16 cellular contexts compared by ENCODE assay signal in the genomic region with DNA sequence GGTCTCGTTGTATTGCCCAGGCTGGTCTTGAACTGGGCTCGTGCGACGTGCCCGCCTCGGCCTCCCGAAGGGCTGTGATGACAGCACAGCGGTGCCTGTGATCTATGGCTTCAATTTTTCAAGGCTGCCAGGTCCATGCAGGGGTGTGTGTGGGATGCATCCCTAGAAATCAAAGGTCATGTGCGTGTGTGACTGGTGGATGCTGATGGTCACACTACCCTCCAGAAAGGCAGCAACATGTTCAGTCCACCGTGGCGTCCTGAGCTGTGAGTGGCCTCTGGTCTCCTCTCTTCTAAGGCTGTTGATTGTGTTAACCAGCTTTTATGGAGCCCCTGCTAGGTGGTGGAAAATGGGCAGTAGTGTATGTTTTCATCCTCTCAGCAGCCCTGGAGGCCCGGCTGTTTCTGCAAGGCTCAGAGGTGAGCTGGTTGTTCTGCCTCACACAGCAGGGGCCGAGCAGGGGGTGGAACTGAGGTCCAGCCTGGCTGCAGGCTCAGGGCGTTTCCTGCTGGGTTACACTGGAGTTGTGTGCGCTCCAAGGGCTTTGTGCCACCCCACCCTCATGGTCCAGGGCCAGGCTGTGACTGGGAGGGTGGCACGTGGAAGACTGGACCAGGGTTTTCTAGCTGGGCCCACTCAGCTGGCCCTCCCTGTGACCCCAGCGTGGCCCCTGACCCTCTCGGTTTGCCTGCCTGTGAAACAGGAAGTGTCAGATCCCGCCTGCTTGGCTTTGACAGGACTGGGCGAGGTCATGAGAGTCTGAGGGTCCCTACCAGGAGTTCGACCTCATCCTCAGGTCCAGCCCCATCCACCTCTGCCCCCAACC. TPM values are rescaled to one million over a fixed set of nuclear protein-coding genes. Genes with fewer than 3 reads are reported as not detected.
A peak's percentile ranks its signal among the peaks of the same experiment; 100 is the strongest.
DNase-seq lines count a peak whose midpoint lies in the region; ATAC-seq and TF ChIP-seq lines count a peak whose summit lies in the region.
"Had no signal": no experiment of that assay in that cellular context is flagged by ENCODE, and none has a peak within 500 bp of the region (broad histone marks: within the 10 kb centered on the region; RNA-seq: fewer than 3 reads in every experiment).

No MANE protein-coding gene starts in this region.

- DNase-seq in GM13976 (ENCODE audit: low spot score) (peak; percentile 51), neural progenitor cell (ENCODE audit: low spot score) (no peak), activated gamma-delta T cell treated with Interleukin-2 at 50 U/mL for 16 hours (no peak), NCI-H748 treated with DMSO at 0.1 percent for 48 hours (lab: John Stamatoyannopoulos, UW) (no peak)
- no peak for DNase-seq in activated T-cell treated with anti-CD3 and anti-CD28 coated beads, Interleukin-2, amount 50 U/mL, for 48 hours
- DNase-seq in activated CD8-positive, alpha-beta memory T cell treated with anti-CD3 and anti-CD28 coated beads, Interleukin-2, amount 10 ng/mL, durations not matched to agents 7 days and 5 days, result no peak
- DNase-seq: activated CD4-positive, alpha-beta T cell treated with anti-CD3 and anti-CD28 coated beads, Interleukin-2, amount 50 U/mL, for 4 hours; amygdala; DMS79 treated with DMSO at 0.1 percent for 48 hours; heart left ventricle; KBM-7; psoas muscle; stimulated activated CD4-positive, alpha-beta T cell treated with anti-CD3 and anti-CD28 coated beads, Interleukin-15, amount 100 ng/mL, for 24 hours had no signal

- H3K27me3 Mint-ChIP-seq in neural progenitor cell (ENCODE audit: insufficient read depth, low read depth), result peaks cover 10% of the 10 kb centered on the region
- peaks cover 5% of the 10 kb centered on the region for H3K27me3 Mint-ChIP-seq in activated CD8-positive, alpha-beta memory T cell treated with anti-CD3 and anti-CD28 coated beads, Interleukin-2, amount 10 ng/mL, durations not matched to agents 7 days and 5 days

- no peak overlapping the region for H3K4me2 ChIP-seq in neural progenitor cell

- H3K4me1 Mint-ChIP-seq in neural progenitor cell, result peaks cover 18% of the 10 kb centered on the region
- H3K4me1 Mint-ChIP-seq in activated CD8-positive, alpha-beta memory T cell treated with anti-CD3 and anti-CD28 coated beads, Interleukin-2, amount 10 ng/mL, durations not matched to agents 7 days and 5 days, result peaks cover 5% of the 10 kb centered on the region

- peak overlapping the region; percentile 98 for H3K27ac ChIP-seq in VCaP
- no peak overlapping the region for H3K27ac ChIP-seq in neural progenitor cell
- H3K27ac ChIP-seq: heart left ventricle, psoas muscle, RWPE1 had no signal

- peaks cover 8% of the 10 kb centered on the region for H3K4me1 ChIP-seq in neural progenitor cell
- H3K4me1 ChIP-seq: psoas muscle had no signal

- no peak overlapping the region for H3K4me3 Mint-ChIP-seq in neural progenitor cell
- no peak overlapping the region for H3K4me3 Mint-ChIP-seq in activated CD8-positive, alpha-beta memory T cell treated with anti-CD3 and anti-CD28 coated beads, Interleukin-2, amount 10 ng/mL, durations not matched to agents 7 days and 5 days

- H4K20me1 ChIP-seq in neural progenitor cell (ENCODE audit: low read depth), result no peaks in the 10 kb centered on the region

- TF ChIP-seq CTCF in GM13976 (IDR thresholded peaks at IDR 0.05; ENCODE audit: borderline replicate concordance, control extremely low read depth, extremely low read depth, insufficient read depth, missing control alignments) (no peak), VCaP (conservative IDR thresholded peaks at IDR 0.05) (no peak), neural progenitor cell (IDR thresholded peaks at IDR 0.05) (no peak)

- H3K9me3 ChIP-seq in neural progenitor cell (ENCODE audit: low read depth), result no peaks in the 10 kb centered on the region
- H3K9me3 ChIP-seq: heart left ventricle, psoas muscle had no signal

- peak; percentile 12 for ATAC-seq in HG03045 (IDR thresholded peaks at IDR 0.05; ENCODE audit: unreplicated experiment)
- no peak for ATAC-seq in activated CD8-positive, alpha-beta memory T cell treated with anti-CD3 and anti-CD28 coated beads, Interleukin-2, amount 10 ng/mL, durations not matched to agents 7 days and 5 days
- ATAC-seq: psoas muscle had no signal

- H3K27ac Mint-ChIP-seq in neural progenitor cell, result peak overlapping the region; percentile 92
- H3K27ac Mint-ChIP-seq in activated CD8-positive, alpha-beta memory T cell treated with anti-CD3 and anti-CD28 coated beads, Interleukin-2, amount 10 ng/mL, durations not matched to agents 7 days and 5 days, result no peak overlapping the region

- no peak overlapping the region for H3K4me3 ChIP-seq in neural progenitor cell
- H3K4me3 ChIP-seq: heart left ventricle, psoas muscle had no signal

- H3K9me3 Mint-ChIP-seq in neural progenitor cell, result no peaks in the 10 kb centered on the region
- no peaks in the 10 kb centered on the region for H3K9me3 Mint-ChIP-seq in activated CD8-positive, alpha-beta memory T cell treated with anti-CD3 and anti-CD28 coated beads, Interleukin-2, amount 10 ng/mL, durations not matched to agents 7 days and 5 days (ENCODE audit: low read depth)

- CTCF ChIA-PET in activated CD8-positive, alpha-beta memory T cell treated with anti-CD3 and anti-CD28 coated beads, Interleukin-2, amount 10 ng/mL, durations not matched to agents 7 days and 5 days (lab: Charles Lee), result interaction anchor here (1.1 kb wide), 1 partner anchor 8 kb away, joined by 3 read pairs; no protein-coding TSS in a partner anchor

- H3K27me3 ChIP-seq in neural progenitor cell, result peaks cover 27% of the 10 kb centered on the region

- peaks cover 2% of the 10 kb centered on the region for H3K36me3 Mint-ChIP-seq in neural progenitor cell
- no peaks in the 10 kb centered on the region for H3K36me3 Mint-ChIP-seq in activated CD8-positive, alpha-beta memory T cell treated with anti-CD3 and anti-CD28 coated beads, Interleukin-2, amount 10 ng/mL, durations not matched to agents 7 days and 5 days

- H3F3A ChIP-seq in neural progenitor cell (ENCODE audit: low read depth), result peaks cover 4% of the 10 kb centered on the region

- H3K9ac ChIP-seq in neural progenitor cell, result no peak overlapping the region

- in situ Hi-C loops in GM13976 (cut with MboI; ENCODE audit: low sequenced_read_pairs, unreplicated experiment), result no loop called here

- no peak overlapping the region for H2AFZ ChIP-seq in neural progenitor cell (replicated peaks)

- no peaks in the 10 kb centered on the region for H3K79me2 ChIP-seq in neural progenitor cell (ENCODE audit: low read depth)

- no peaks in the 10 kb centered on the region for H3K36me3 ChIP-seq in neural progenitor cell
- H3K36me3 ChIP-seq: heart left ventricle had no signal

RNA-seq across cellular contexts. Expression of gene BIK, which starts 7.7 kb away (rescaled TPM):
- 1.6 and 2.2 TPM in 2 replicates for total RNA-seq in neural progenitor cell (ENCODE audit: low replicate concordance)
- 1 to 10 TPM; 1.5 to 1.9 TPM for total RNA-seq in activated CD8-positive, alpha-beta memory T cell treated with anti-CD3 and anti-CD28 coated beads, Interleukin-2, amount 10 ng/mL, durations not matched to agents 7 days and 5 days
- total RNA-seq: psoas muscle had no signal

RNA-seq across cellular contexts. Expression of gene MCAT, which starts 25.0 kb away (rescaled TPM):
- total RNA-seq in neural progenitor cell (ENCODE audit: low replicate concordance), result 10.5 and 25.4 TPM in 2 replicates
- 10 to 100 TPM; 10.7 to 13.2 TPM for total RNA-seq in activated CD8-positive, alpha-beta memory T cell treated with anti-CD3 and anti-CD28 coated beads, Interleukin-2, amount 10 ng/mL, durations not matched to agents 7 days and 5 days

RNA-seq across cellular contexts. Expression of gene TTLL1, which starts 29.0 kb away (rescaled TPM):
- 9.4 and 16.0 TPM in 2 replicates for total RNA-seq in neural progenitor cell (ENCODE audit: low replicate concordance)
- total RNA-seq in activated CD8-positive, alpha-beta memory T cell treated with anti-CD3 and anti-CD28 coated beads, Interleukin-2, amount 10 ng/mL, durations not matched to agents 7 days and 5 days, result 1 to 10 TPM; 9.1 to 9.9 TPM

RNA-seq across cellular contexts. Expression of gene TSPO, which starts 33.1 kb away (rescaled TPM):
- total RNA-seq in neural progenitor cell (ENCODE audit: low replicate concordance), result 1.6 and 9.9 TPM in 2 replicates
- 100 to 1,000 TPM; 118 to 131 TPM for total RNA-seq in activated CD8-positive, alpha-beta memory T cell treated with anti-CD3 and anti-CD28 coated beads, Interleukin-2, amount 10 ng/mL, durations not matched to agents 7 days and 5 days
